1 cellular context compared by ENCODE assay signal in the genomic region with DNA sequence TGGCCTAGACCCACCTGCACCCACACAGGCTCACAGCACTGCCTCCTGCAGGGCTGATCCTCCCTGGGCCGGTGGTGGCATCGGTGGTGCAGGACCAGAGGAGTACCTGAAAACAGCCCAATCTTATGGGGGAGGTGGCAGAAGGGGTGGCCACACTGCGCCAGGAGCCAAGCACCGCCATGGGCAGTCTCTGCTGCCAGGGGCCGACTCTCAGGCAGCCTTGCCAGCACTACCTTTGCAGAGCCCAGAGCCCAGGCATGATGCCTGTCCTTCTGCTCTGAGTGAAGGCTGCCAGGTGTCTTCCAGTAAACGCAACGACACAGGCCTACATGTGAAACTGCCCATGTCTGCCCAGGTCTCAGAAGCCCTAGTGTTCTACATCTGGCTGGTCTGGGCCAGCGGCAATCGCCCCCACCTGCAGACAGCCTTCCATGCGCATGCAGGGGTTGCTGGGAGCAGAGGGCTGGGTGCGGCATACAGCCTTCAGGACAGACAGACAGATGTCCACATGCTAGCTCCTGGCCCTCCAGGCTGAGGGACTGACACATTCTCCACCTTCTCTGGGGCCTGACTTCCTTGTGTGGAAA.
TF ChIP-seq lines count a peak whose summit lies in the region.

No MANE protein-coding gene starts in this region.

TF ChIP-seq in HepG2, 621 proteins besides CTCF, POLR2A, EP300 and RAD21:
- TF ChIP-seq MTA1 (CRISPR knock-in tag; IDR thresholded peaks at IDR 0.05; ENCODE audit: borderline replicate concordance) (0 out of 2 replicates have a peak, but pooled peaks have one; percentile 48), ZNF143 (CRISPR knock-in tag; IDR thresholded peaks at IDR 0.05) (0 out of 2 replicates have a peak, but pooled peaks have one; percentile 16), PHF20 (CRISPR knock-in tag; IDR thresholded peaks at IDR 0.05) (no peak), KDM5B (CRISPR knock-in tag; IDR thresholded peaks at IDR 0.05; ENCODE audit: borderline replicate concordance) (0 out of 2 replicates have a peak, but pooled peaks have one; percentile 42), ZNF510 (CRISPR knock-in tag; IDR thresholded peaks at IDR 0.05; ENCODE audit: low read depth) (no peak), AGO2 (optimal IDR thresholded peaks at IDR 0.05; ENCODE audit: low read depth, low read length) (peak; percentile 71), ZNF687 (CRISPR knock-in tag; IDR thresholded peaks at IDR 0.05) (peak; percentile 33), RBFOX2 (IDR thresholded peaks at IDR 0.05; ENCODE audit: low read depth, low read length) (peak; percentile 71), CENPT (CRISPR knock-in tag; IDR thresholded peaks at IDR 0.05; ENCODE audit: low read depth) (0 out of 2 replicates have a peak, but pooled peaks have one; percentile 48), MAX (IDR thresholded peaks at IDR 0.05) (no peak), HNRNPL (IDR thresholded peaks at IDR 0.05; ENCODE audit: low read depth, low read length) (peak; percentile 79), ZSCAN21 (CRISPR knock-in tag; IDR thresholded peaks at IDR 0.05; ENCODE audit: borderline replicate concordance) (0 out of 2 replicates have a peak, but pooled peaks have one; percentile 29), DZIP1 (CRISPR knock-in tag; IDR thresholded peaks at IDR 0.05) (peak; percentile 49; the same call in 1 of the 2 replicates), NRL (CRISPR knock-in tag; IDR thresholded peaks at IDR 0.05; ENCODE audit: borderline replicate concordance) (peak; percentile 72; the same call in 1 of the 2 replicates), REPIN1 (CRISPR knock-in tag; IDR thresholded peaks at IDR 0.05; ENCODE audit: borderline replicate concordance, low read depth) (0 out of 2 replicates have a peak, but pooled peaks have one; percentile 12), ZFP36L1 (CRISPR knock-in tag; IDR thresholded peaks at IDR 0.05) (no peak)
